ENCODE assay signal across 1 cellular context in the genomic region with DNA sequence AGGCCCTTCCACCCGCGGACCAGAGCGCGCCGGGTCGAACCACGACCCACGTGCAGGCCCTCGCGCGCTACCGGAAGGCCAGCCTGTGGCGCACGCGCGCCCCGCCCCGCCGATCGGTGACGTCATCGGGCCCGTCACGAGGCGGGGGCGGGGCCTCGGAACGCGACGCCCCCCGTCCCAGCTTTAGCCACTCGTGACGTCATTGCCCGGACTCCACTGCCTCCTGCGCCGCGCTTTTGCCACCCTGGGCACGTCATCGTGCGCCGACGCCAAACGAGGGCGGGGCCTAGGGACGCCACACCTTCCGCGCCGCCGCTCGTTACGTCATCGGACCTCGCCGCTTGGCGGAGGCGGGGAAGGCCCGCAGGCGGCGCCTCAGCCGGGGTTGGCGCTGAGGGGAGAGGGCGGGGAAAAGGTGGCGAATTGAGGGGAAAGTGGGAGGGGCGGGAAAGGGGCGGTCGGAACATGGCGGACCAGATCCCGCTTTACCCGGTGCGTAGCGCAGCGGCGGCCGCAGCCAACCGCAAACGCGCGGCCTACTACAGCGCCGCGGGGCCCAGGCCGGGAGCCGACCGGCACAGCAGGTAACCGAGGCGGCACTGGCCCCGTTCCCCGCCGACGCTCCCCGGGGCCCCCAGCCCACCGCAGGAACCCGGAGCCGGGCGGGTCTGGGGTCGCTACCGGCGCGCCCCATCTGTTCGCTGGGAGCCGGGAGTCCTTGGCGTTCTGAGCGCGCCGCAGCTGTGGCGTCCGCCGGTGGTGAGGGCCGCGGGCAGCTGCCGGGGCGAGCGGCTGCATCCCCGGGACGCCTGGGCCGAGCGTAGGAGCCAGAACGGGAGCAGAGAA.
TF ChIP-seq lines count a peak whose summit lies in the region.

A gene with protein sequence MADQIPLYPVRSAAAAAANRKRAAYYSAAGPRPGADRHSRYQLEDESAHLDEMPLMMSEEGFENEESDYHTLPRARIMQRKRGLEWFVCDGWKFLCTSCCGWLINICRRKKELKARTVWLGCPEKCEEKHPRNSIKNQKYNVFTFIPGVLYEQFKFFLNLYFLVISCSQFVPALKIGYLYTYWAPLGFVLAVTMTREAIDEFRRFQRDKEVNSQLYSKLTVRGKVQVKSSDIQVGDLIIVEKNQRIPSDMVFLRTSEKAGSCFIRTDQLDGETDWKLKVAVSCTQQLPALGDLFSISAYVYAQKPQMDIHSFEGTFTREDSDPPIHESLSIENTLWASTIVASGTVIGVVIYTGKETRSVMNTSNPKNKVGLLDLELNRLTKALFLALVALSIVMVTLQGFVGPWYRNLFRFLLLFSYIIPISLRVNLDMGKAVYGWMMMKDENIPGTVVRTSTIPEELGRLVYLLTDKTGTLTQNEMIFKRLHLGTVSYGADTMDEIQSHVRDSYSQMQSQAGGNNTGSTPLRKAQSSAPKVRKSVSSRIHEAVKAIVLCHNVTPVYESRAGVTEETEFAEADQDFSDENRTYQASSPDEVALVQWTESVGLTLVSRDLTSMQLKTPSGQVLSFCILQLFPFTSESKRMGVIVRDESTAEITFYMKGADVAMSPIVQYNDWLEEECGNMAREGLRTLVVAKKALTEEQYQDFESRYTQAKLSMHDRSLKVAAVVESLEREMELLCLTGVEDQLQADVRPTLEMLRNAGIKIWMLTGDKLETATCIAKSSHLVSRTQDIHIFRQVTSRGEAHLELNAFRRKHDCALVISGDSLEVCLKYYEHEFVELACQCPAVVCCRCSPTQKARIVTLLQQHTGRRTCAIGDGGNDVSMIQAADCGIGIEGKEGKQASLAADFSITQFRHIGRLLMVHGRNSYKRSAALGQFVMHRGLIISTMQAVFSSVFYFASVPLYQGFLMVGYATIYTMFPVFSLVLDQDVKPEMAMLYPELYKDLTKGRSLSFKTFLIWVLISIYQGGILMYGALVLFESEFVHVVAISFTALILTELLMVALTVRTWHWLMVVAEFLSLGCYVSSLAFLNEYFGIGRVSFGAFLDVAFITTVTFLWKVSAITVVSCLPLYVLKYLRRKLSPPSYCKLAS (plus strand): TSS at position 449 of the 846 bp plus-strand sequence. CDS start 17 bp downstream, at position 466.

TF ChIP-seq in endothelial cell of umbilical vein, 7 proteins besides CTCF, POLR2A, EP300 and RAD21 (continued from another document):
- TF ChIP-seq, protein P1, sequence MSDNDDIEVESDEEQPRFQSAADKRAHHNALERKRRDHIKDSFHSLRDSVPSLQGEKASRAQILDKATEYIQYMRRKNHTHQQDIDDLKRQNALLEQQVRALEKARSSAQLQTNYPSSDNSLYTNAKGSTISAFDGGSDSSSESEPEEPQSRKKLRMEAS (IDR thresholded peaks at IDR 0.05; ENCODE audit: insufficient read depth, insufficient read length), result peak; percentile 88
- TF ChIP-seq JUN (IDR thresholded peaks at IDR 0.05; ENCODE audit: borderline replicate concordance, insufficient read depth, insufficient read length, low read depth), result peak; percentile 70
- peak; percentile 32 for TF ChIP-seq FOS (IDR thresholded peaks at IDR 0.05; ENCODE audit: borderline replicate concordance, insufficient read depth, low read length)
- TF ChIP-seq EZH2 (IDR thresholded peaks at IDR 0.05; ENCODE audit: borderline replicate concordance, low read depth, low read length, severe bottlenecking), result no peak
TF ChIP-seq in endothelial cell of umbilical vein: peak in this region for 3.
